In the genomic region with DNA sequence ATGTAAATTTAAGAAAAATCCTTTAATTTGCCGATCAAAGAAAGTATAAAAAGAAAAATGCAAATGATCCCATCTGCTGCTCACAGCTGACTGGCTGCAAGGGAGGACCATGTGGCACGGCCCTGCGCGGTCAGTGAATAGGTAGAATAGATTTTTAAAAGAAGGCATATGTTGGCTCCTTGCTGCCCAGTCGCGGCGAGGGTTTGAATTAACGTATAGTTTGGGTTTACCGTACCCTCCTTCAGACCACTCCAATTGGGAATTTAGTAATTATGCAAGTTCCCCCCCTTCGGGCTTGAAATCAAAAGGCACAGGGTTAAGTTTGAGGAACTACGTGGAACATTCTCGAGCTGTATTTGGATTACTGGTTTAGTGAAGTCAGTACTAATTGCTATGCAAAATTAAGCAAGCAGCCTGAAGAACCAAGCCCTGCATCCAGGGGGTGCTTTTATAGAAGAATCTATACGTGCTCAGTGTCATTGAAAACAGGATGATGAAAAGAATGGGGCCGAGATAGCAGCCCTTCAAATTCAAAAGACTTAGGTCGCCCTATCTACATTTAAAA, we compare ENCODE assay signal across 8 cellular contexts. TPM values are rescaled to one million over a fixed set of nuclear protein-coding genes. Genes with fewer than 3 reads are reported as not detected.
DNase-seq lines count a peak whose midpoint lies in the region; ATAC-seq and TF ChIP-seq lines count a peak whose summit lies in the region.

No MANE protein-coding gene starts in this region.

- peak overlapping the region; percentile 100 for H3K4me2 ChIP-seq in trophoblast cell (ENCODE audit: low read length)

- H3K27me3 ChIP-seq in heart left ventricle (peaks cover 0 to 6% (median 0%) of the 10 kb centered on the region in 9 donors), trophoblast cell (ENCODE audit: insufficient read depth, low read length) (no peaks in the 10 kb centered on the region)

- no peak overlapping the region for H2BK120ac ChIP-seq in trophoblast cell (ENCODE audit: insufficient read depth, low read length, poor library complexity)

- WGBS in heart left ventricle, 4 donors: 1 to 7% (median 2%) methylated on average over 15 of the region's 15 CpGs
- no CpG with 5 or more reads among the region's 15 CpGs for WGBS in trophoblast cell (ENCODE audit: extremely low coverage, insufficient coverage, insufficient read length)

- no peak overlapping the region for H2AK5ac ChIP-seq in trophoblast cell (ENCODE audit: low read length)

- H3K27me3 Mint-ChIP-seq in activated CD8-positive, alpha-beta T cell treated with anti-CD3 and anti-CD28 coated beads, Interleukin-2, amount 10 ng/mL, durations not matched to agents 7 days and 5 days (ENCODE audit: low read depth): peaks cover 13% of the 10 kb centered on the region

- no peak overlapping the region for H2BK12ac ChIP-seq in trophoblast cell (ENCODE audit: low read length)

- H3K23ac ChIP-seq in trophoblast cell (ENCODE audit: low read length): no peak overlapping the region

- H3K4me1 ChIP-seq in heart left ventricle (peaks cover 0 to 25% (median 16%) of the 10 kb centered on the region in 12 donors), trophoblast cell (ENCODE audit: control insufficient read depth in 1 of 2, insufficient read depth in 2 of 2, low read length in 2 of 2) (peaks cover 4 to 5% of the 10 kb centered on the region in 2 experiments)

- intact Hi-C loops in heart left ventricle (cut with DNase I): loop anchor here in 3 of 10 donors (10.0 kb wide), 2 partner anchors 92 to 338 kb away; partner anchors contain the start of genes PDSS2 (in 2 of the 3) and MTRES1 (in 1 of the 3)

- ATAC-seq in activated CD8-positive, alpha-beta T cell treated with anti-CD3 and anti-CD28 coated beads, Interleukin-2, amount 10 ng/mL, durations not matched to agents 7 days and 5 days: no peak
- peak in 1 of 4 donors; percentile 24 for ATAC-seq in heart left ventricle
- no peak for ATAC-seq in GM18873 (IDR thresholded peaks at IDR 0.05; ENCODE audit: low FRiP score, unreplicated experiment)

- no peak overlapping the region for H3K4ac ChIP-seq in trophoblast cell (ENCODE audit: low read depth, low read length)

- H2BK5ac ChIP-seq in trophoblast cell (ENCODE audit: low read depth, low read length, poor library complexity): no peak overlapping the region

- CTCF ChIA-PET in activated CD8-positive, alpha-beta T cell treated with anti-CD3 and anti-CD28 coated beads, Interleukin-2, amount 10 ng/mL, durations not matched to agents 7 days and 5 days (lab: Charles Lee): interaction anchor here (0.8 to 1.4 kb wide), 5 partner anchors 83 to 200 kb away, joined by 3 to 7 read pairs (median 5); partner anchors contain the start of gene MTRES1

- POLR2A ChIA-PET in activated CD8-positive, alpha-beta T cell treated with anti-CD3 and anti-CD28 coated beads, Interleukin-2, amount 10 ng/mL, durations not matched to agents 7 days and 5 days (lab: Charles Lee): no interaction called here

- no peak overlapping the region for H3K14ac ChIP-seq in trophoblast cell (ENCODE audit: low read length)

- H4K91ac ChIP-seq in trophoblast cell (ENCODE audit: low read depth, low read length): no peak overlapping the region

- H3K79me1 ChIP-seq in trophoblast cell (ENCODE audit: low read length): peaks cover 7% of the 10 kb centered on the region

- H3K18ac ChIP-seq in trophoblast cell (ENCODE audit: low read length): no peak overlapping the region

- no peak overlapping the region for H3K9ac ChIP-seq in trophoblast cell (ENCODE audit: low read length)

- H4K8ac ChIP-seq in trophoblast cell (ENCODE audit: low read depth, low read length): no peak overlapping the region

- H3K4me3 ChIP-seq in AG09309 (ENCODE audit: control insufficient read depth, low read depth, low read length) (peak overlapping the region; percentile 61), heart left ventricle (peak overlapping the region; percentile 48 to 95 (median 68)), trophoblast cell (ENCODE audit: low read depth, low read length) (no peak overlapping the region)

- no peaks in the 10 kb centered on the region for H3K36me3 ChIP-seq in heart left ventricle
- H3K36me3 ChIP-seq in trophoblast cell (ENCODE audit: control insufficient read depth in 1 of 2, insufficient read depth in 2 of 2, low read length in 2 of 2): no peaks in the 10 kb centered on the region

- H3K4me1 Mint-ChIP-seq in activated CD8-positive, alpha-beta T cell treated with anti-CD3 and anti-CD28 coated beads, Interleukin-2, amount 10 ng/mL, durations not matched to agents 7 days and 5 days (ENCODE audit: low read depth): peaks cover 20% of the 10 kb centered on the region

- no peak for TF ChIP-seq POLR2A in heart left ventricle (IDR thresholded peaks at IDR 0.05)

- H3K9me3 Mint-ChIP-seq in activated CD8-positive, alpha-beta T cell treated with anti-CD3 and anti-CD28 coated beads, Interleukin-2, amount 10 ng/mL, durations not matched to agents 7 days and 5 days (ENCODE audit: insufficient read depth): no peaks in the 10 kb centered on the region

- H4K12ac ChIP-seq in trophoblast cell (ENCODE audit: low read depth, low read length): no peak overlapping the region

- H2AFZ ChIP-seq in trophoblast cell (ENCODE audit: insufficient read depth, low read length, poor library complexity): peak overlapping the region; percentile 90

- H3K27ac ChIP-seq in heart left ventricle (peak overlapping the region in 3 of 12 donors; percentile 6 to 53 (median 22)), trophoblast cell (ENCODE audit: low read depth, low read length) (no peak overlapping the region)

- H3K4me3 Mint-ChIP-seq in activated CD8-positive, alpha-beta T cell treated with anti-CD3 and anti-CD28 coated beads, Interleukin-2, amount 10 ng/mL, durations not matched to agents 7 days and 5 days: peak overlapping the region; percentile 74

- DNase-seq in AG09309 (ENCODE audit: low read depth) (no peak), GM20000 (ENCODE audit: low spot score) (peak; percentile 59), NCI-H345 treated with DMSO at 0.1 percent for 48 hours (lab: John Stamatoyannopoulos, UW; ENCODE audit: unreplicated experiment) (peak; percentile 79), heart left ventricle (no peak), trophoblast cell (peak in 1 of 2 donors; percentile 45), AG08395 (ENCODE audit: low spot score) (no peak)
- peak; percentile 41 for DNase-seq in activated CD8-positive, alpha-beta T cell treated with anti-CD3 and anti-CD28 coated beads, Interleukin-2, amount 10 ng/mL, durations not matched to agents 7 days and 5 days

- peak overlapping the region; percentile 25 for H3K27ac Mint-ChIP-seq in activated CD8-positive, alpha-beta T cell treated with anti-CD3 and anti-CD28 coated beads, Interleukin-2, amount 10 ng/mL, durations not matched to agents 7 days and 5 days

- H3K9me3 ChIP-seq in heart left ventricle (no peaks in the 10 kb centered on the region), trophoblast cell (ENCODE audit: insufficient read depth, low read depth, low read length) (no peaks in the 10 kb centered on the region)

- peaks cover 3% of the 10 kb centered on the region for H3K79me2 ChIP-seq in trophoblast cell (ENCODE audit: control insufficient read depth, insufficient read depth, low read length, poor library complexity)

- no peak for TF ChIP-seq CTCF in AG09309 (IDR thresholded peaks at IDR 0.05; ENCODE audit: control insufficient read depth, insufficient read depth, low read depth, low read length, missing control alignments)
- no peak for TF ChIP-seq CTCF in GM20000 (IDR thresholded peaks at IDR 0.05; ENCODE audit: extremely low read depth, missing control alignments)
- no peak for TF ChIP-seq CTCF in heart left ventricle (IDR thresholded peaks at IDR 0.05)

- no peaks in the 10 kb centered on the region for H3K36me3 Mint-ChIP-seq in activated CD8-positive, alpha-beta T cell treated with anti-CD3 and anti-CD28 coated beads, Interleukin-2, amount 10 ng/mL, durations not matched to agents 7 days and 5 days (ENCODE audit: low read depth)

RNA-seq across cellular contexts. Expression of gene BEND3, which starts 1.1 kb away (rescaled TPM):
- total RNA-seq in activated CD8-positive, alpha-beta T cell treated with anti-CD3 and anti-CD28 coated beads, Interleukin-2, amount 10 ng/mL, durations not matched to agents 7 days and 5 days: 1 to 10 TPM; 3.6 to 3.8 TPM
- 1 to 10 TPM in 8 of 9 donors, under 1 TPM in 1; 0.75 to 2.0 (median 1.5) TPM for total RNA-seq in heart left ventricle
- 1 to 10 TPM in 1 of 2 donors, under 1 TPM in 1; 0.30 to 1.1 TPM for polyA plus RNA-seq in heart left ventricle
- 6.7 and 6.8 TPM in 2 replicates for polyA plus RNA-seq in trophoblast cell (2013)

Comparison
In these comparisons a context has a peak if more than half of its experiments do, and no peak if none do; other contexts are left out.
1. DNase-seq: peak in GM20000 (single experiment), NCI-H345 treated with DMSO at 0.1 percent for 48 hours (single experiment) and activated CD8-positive, alpha-beta T cell treated with anti-CD3 and anti-CD28 coated beads, Interleukin-2, amount 10 ng/mL, durations not matched to agents 7 days and 5 days (single experiment); none in AG09309 (single experiment), heart left ventricle (0 of 5) and AG08395 (single experiment).